In the genomic region with DNA sequence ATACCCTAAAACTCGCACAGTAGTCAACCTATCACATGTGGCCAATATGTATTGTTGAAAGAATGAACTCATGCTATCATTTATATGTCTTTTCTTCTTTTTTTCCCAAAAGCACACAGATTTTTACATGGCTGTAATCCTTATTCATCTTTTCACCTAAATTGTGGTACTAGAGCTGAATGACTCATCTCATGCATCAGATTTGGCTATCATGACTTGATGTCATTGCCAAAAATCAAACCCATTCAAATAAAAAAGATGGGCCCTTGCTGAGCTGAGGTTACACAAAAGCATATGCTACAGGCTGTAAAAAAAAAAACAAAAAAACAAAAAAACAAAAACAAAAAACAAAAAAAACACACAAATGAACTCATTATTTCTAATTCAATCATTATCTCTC, we compare ENCODE assay signal across 30 cellular contexts. TPM values are rescaled to one million over a fixed set of nuclear protein-coding genes. Genes with fewer than 3 reads are reported as not detected.
"Had no signal": no experiment of that assay in that cellular context is flagged by ENCODE, and none has a peak within 500 bp of the region (broad histone marks: within the 10 kb centered on the region; RNA-seq: fewer than 3 reads in every experiment).

No MANE protein-coding gene starts in this region.

- ATAC-seq: activated T-helper 17 cell treated with anti-CD3 and anti-CD28 coated beads, Interleukin-2, amount 50 U/mL, for 72 hours; Panc1; T-cell had no signal

- H3K27me3 ChIP-seq: SJSA1 had no signal

- H3K9me3 ChIP-seq: SJSA1 had no signal

- H3K36me3 ChIP-seq: SJSA1 had no signal

- H3K27ac ChIP-seq: RWPE1, SJSA1 had no signal

- H3K4me3 ChIP-seq: SJSA1 had no signal

- FAIRE-seq: TTC549 had no signal

- DNase-seq: activated B cell treated with CpG ODN at 0.5 μM for 24 hours; activated CD4-positive, alpha-beta memory T cell treated with anti-CD3 and anti-CD28 coated beads for 36 hours; activated CD4-positive, alpha-beta T cell treated with anti-CD3 and anti-CD28 coated beads, Interleukin-2, amount 10 ng/mL, durations not matched to agents 7 days and 5 days; activated CD8-positive, alpha-beta memory T cell treated with anti-CD3 and anti-CD28 coated beads for 24 hours; activated gamma-delta T cell treated with Interleukin-2 at 50 U/mL for 16 hours; activated naive CD4-positive, alpha-beta T cell treated with anti-CD3 and anti-CD28 coated beads, Interleukin-2, amount 10 ng/mL, durations not matched to agents 7 days and 5 days; activated naive CD8-positive, alpha-beta T cell treated with anti-CD3 and anti-CD28 coated beads for 36 hours; activated T-cell treated with anti-CD3 and anti-CD28 coated beads, Interleukin-2, amount 50 U/mL, for 48 hours; central memory CD4-positive, alpha-beta T cell; IMR-90; KG1; NCI-H1048; NCI-H146; NCI-H187 treated with DMSO at 0.1 percent for 48 hours; NCI-H2081 treated with DMSO at 0.1 percent for 48 hours; NCI-H526; NCI-H774; NK-92 treated with Interleukin-12 subunit alpha and Interleukin-12 subunit beta, amount 100 ng/mL, for 24 hours; OCI-M1; SHP77; T-cell; T-helper 2 cell; T1000 had no signal

RNA-seq across cellular contexts. Expression of a gene that starts 3.3 kb away (rescaled TPM):
- total RNA-seq: activated B cell treated with CpG ODN at 0.5 μM for 24 hours; activated CD4-positive, alpha-beta memory T cell treated with anti-CD3 and anti-CD28 coated beads for 36 hours; activated CD4-positive, alpha-beta T cell treated with anti-CD3 and anti-CD28 coated beads, Interleukin-2, amount 10 ng/mL, durations not matched to agents 7 days and 5 days; activated naive CD8-positive, alpha-beta T cell treated with anti-CD3 and anti-CD28 coated beads for 36 hours; activated T-helper 17 cell treated with anti-CD3 and anti-CD28 coated beads, Interleukin-2, amount 50 U/mL, for 72 hours; IMR-90; LHCN-M2; M059J; SJSA1; T-cell had no signal

RNA-seq across cellular contexts. Expression of a gene that starts 50.8 kb away (rescaled TPM):
- total RNA-seq: activated B cell treated with CpG ODN at 0.5 μM for 24 hours; activated CD4-positive, alpha-beta memory T cell treated with anti-CD3 and anti-CD28 coated beads for 36 hours; activated CD4-positive, alpha-beta T cell treated with anti-CD3 and anti-CD28 coated beads, Interleukin-2, amount 10 ng/mL, durations not matched to agents 7 days and 5 days; activated naive CD8-positive, alpha-beta T cell treated with anti-CD3 and anti-CD28 coated beads for 36 hours; activated T-helper 17 cell treated with anti-CD3 and anti-CD28 coated beads, Interleukin-2, amount 50 U/mL, for 72 hours; IMR-90; LHCN-M2; M059J; T-cell had no signal
